ENCODE assay signal across 1 cellular context in the genomic region with DNA sequence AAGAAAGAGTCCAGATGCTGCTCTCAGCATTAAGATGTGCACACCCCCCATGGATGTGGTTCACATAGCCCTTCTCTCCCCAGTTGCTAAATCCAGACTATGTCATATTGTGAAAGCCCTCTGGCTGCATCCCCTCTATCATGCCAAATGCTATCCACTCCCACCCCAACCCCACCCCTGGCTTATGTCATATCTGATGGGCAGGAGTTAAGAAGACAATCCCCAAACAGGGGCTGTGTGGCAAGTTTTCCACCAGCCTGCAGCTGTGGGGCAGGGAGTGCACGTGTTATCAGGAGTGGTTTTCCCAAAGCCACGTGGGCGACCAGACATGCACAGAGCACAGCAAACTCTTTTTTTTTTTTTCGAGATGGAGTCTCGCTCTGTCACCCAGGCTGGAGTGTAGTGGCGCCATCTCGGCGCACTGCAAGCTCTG.
TF ChIP-seq lines count a peak whose summit lies in the region.

No MANE protein-coding gene starts in this region.

TF ChIP-seq in endothelial cell of umbilical vein, 7 proteins besides CTCF, POLR2A, EP300 and RAD21:
- TF ChIP-seq EZH2 (IDR thresholded peaks at IDR 0.05; ENCODE audit: borderline replicate concordance, low read depth, low read length, severe bottlenecking) = no peak
- TF ChIP-seq, protein P1, sequence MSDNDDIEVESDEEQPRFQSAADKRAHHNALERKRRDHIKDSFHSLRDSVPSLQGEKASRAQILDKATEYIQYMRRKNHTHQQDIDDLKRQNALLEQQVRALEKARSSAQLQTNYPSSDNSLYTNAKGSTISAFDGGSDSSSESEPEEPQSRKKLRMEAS (IDR thresholded peaks at IDR 0.05; ENCODE audit: insufficient read depth, insufficient read length) = peak; percentile 34
